ENCODE assay signal across 14 cellular contexts in the genomic region with DNA sequence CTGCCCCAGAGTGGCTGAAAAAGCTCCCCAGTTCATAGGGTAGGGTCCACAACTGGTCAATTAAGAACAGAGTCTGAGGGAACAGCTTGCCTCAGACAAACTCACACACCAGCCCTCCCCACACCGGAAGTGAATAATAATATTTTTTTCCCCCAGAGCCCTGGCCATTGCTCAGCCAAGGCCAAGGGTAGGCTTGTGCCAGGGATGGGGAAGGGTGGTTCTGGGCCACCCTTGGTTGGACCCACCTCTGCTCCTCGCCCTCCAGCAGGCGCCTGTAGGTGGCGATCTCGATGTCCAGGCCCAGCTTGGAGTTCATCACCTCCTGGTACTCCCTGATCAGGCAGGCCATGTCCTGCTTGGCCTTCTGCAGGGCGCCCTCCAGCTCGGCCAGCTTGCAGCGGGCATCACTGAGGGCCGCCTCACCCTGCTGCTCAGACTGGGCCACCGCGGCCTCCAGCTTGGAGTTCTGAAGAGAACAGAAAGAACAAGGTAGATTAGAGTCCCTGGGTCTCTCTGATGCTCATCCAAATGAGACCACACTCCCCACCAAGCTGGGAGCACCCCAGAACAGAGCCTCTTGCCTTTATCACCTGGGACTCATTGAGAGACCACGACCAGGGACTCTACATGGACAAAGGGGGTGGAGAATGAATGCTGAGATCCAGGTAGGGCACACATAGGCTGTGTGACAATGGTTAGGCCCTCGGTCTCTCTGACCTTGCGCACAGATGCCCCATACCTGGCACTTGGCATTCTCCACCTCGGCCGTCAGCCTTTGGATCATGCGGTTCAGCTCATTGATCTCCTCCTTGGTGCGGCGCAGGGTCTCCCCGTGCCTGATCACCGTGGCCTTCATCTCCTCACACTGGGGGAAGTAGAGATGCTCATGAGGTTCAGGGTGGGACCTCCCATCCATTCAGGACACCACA. TPM values are rescaled to one million over a fixed set of nuclear protein-coding genes. Genes with fewer than 3 reads are reported as not detected.
A peak's percentile ranks its signal among the peaks of the same experiment; 100 is the strongest.
DNase-seq lines count a peak whose midpoint lies in the region; ATAC-seq, FAIRE-seq and TF ChIP-seq lines count a peak whose summit lies in the region.
"Not testable (repeated sequence)": the region's sequence is repeated elsewhere in the genome, so short reads cannot be mapped to it uniquely, and the experiment has no call there.
"Had no signal": no experiment of that assay in that cellular context is flagged by ENCODE, and none has a peak within 500 bp of the region (broad histone marks: within the 10 kb centered on the region; RNA-seq: fewer than 3 reads in every experiment).

No MANE protein-coding gene starts in this region.

- H3K27ac Mint-ChIP-seq in chondrocyte (ENCODE audit: unreplicated experiment): not testable (repeated sequence)

- dilution Hi-C loops in keratinocyte (cut with MboI; ENCODE audit: extremely low pct_ligation_motif_present, low sequenced_read_pairs): not testable (repeated sequence)

- peak; percentile 29 for DNase-seq in ELR (ENCODE audit: low read depth)
- DNase-seq in chondrocyte (ENCODE audit: low spot score); keratinocyte (ENCODE audit: low read depth, low spot score); upper lobe of right lung: not testable (repeated sequence)

- ATAC-seq in upper lobe of right lung: not testable (repeated sequence)

- H2AFZ ChIP-seq in KMS-11 (ENCODE audit: low read depth); keratinocyte (ENCODE audit: control insufficient read depth, low read length): not testable (repeated sequence)

- TF ChIP-seq CTCF in KMS-11 (conservative IDR thresholded peaks at IDR 0.05; ENCODE audit: low read depth, low read length) (0 out of 2 replicates have a peak, but pooled peaks have one; percentile 30), VCaP (conservative IDR thresholded peaks at IDR 0.05) (peak; percentile 15; the same call in 1 of the 2 replicates), chondrocyte (IDR thresholded peaks at IDR 0.05) (peak; percentile 42), keratinocyte (optimal IDR thresholded peaks at IDR 0.05 in 1 of 3, IDR thresholded peaks at IDR 0.05 in 1 of 3, conservative IDR thresholded peaks at IDR 0.05 in 1 of 3; ENCODE audit: extremely low read depth in 1 of 3, insufficient read depth in 2 of 3, low read length in 3 of 3) (peak in 2 of 3 experiments; percentile 9 to 21), upper lobe of right lung (IDR thresholded peaks at IDR 0.05) (peak; percentile 17)

- not testable (repeated sequence) for H4K20me1 ChIP-seq in KMS-11 (ENCODE audit: insufficient read depth); keratinocyte (ENCODE audit: control insufficient read depth, extremely low read depth, insufficient read depth, low read length)

- not testable (repeated sequence) for H3K27me3 Mint-ChIP-seq in chondrocyte (ENCODE audit: low read depth)

- H3K27ac ChIP-seq in KMS-11; VCaP; keratinocyte (ENCODE audit: control insufficient read depth, insufficient read depth, low read length); upper lobe of right lung: not testable (repeated sequence)

- not testable (repeated sequence) for H3K79me2 ChIP-seq in KMS-11 (ENCODE audit: insufficient read depth, low read depth); keratinocyte (ENCODE audit: control insufficient read depth, insufficient read depth, low read length)

- not testable (repeated sequence) for FAIRE-seq in keratinocyte (lab: Jason Lieb, UNC)

- not testable (repeated sequence) for H3K36me3 Mint-ChIP-seq in chondrocyte (ENCODE audit: low read depth)

- not testable (repeated sequence) for H3K9me1 ChIP-seq in keratinocyte (ENCODE audit: control insufficient read depth, extremely low read depth, insufficient read depth, low read length)

- H3K9me3 Mint-ChIP-seq in chondrocyte (ENCODE audit: low read depth): not testable (repeated sequence)

- not testable (repeated sequence) for H3K4me3 ChIP-seq in KMS-11 (IDR thresholded peaks at IDR 0.05; ENCODE audit: insufficient read depth, low read depth, low read length); keratinocyte (ENCODE audit: control insufficient read depth in 2 of 3, extremely low read depth in 1 of 3, insufficient read depth in 2 of 3, low read depth in 1 of 3, low read length in 3 of 3); upper lobe of right lung

- H3K36me3 ChIP-seq in KMS-11 (ENCODE audit: insufficient read depth); keratinocyte (ENCODE audit: control insufficient read depth in 2 of 2, extremely low read depth in 1 of 2, insufficient read depth in 2 of 2, low read length in 2 of 2); upper lobe of right lung: not testable (repeated sequence)

- H3K9me3 ChIP-seq in keratinocyte (ENCODE audit: control insufficient read depth, low read depth, low read length); upper lobe of right lung: not testable (repeated sequence)

- 0 out of 2 replicates have a peak overlapping the region, but pooled peaks have one; percentile 48 for H3K4me2 ChIP-seq in KMS-11
- H3K4me2 ChIP-seq in keratinocyte (ENCODE audit: control insufficient read depth, extremely low read depth, insufficient read depth, low read depth, low read length): not testable (repeated sequence)

- not testable (repeated sequence) for H3K4me3 Mint-ChIP-seq in chondrocyte (ENCODE audit: unreplicated experiment)

- not testable (repeated sequence) for H3K27me3 ChIP-seq in KMS-11 (ENCODE audit: insufficient read depth, low read depth); keratinocyte (ENCODE audit: control insufficient read depth, extremely low read depth, insufficient read depth, low read length); upper lobe of right lung

- not testable (repeated sequence) for H3K9ac ChIP-seq in KMS-11; keratinocyte (ENCODE audit: control insufficient read depth, extremely low read depth, insufficient read depth, low read length)

- peaks cover 34% of the 10 kb centered on the region for H3K4me1 ChIP-seq in KMS-11 (ENCODE audit: low read depth, poor library complexity, severe bottlenecking)
- peaks cover 20% of the 10 kb centered on the region for H3K4me1 ChIP-seq in keratinocyte (ENCODE audit: control insufficient read depth, extremely low read depth, insufficient read depth, low read length)
- not testable (repeated sequence) for H3K4me1 ChIP-seq in upper lobe of right lung

- intact Hi-C loops in upper lobe of right lung (cut with DNase I): not testable (repeated sequence)

- H3K4me1 Mint-ChIP-seq in chondrocyte (ENCODE audit: low read depth): not testable (repeated sequence)

RNA-seq across cellular contexts. Expression of a gene that starts 4.2 kb away (rescaled TPM):
- total RNA-seq in chondrocyte (1.1 to 2.2 TPM (median 1.3 TPM) in 3 replicates), upper lobe of right lung (not detected)
- 0.03 to 0.15 TPM in 2 of 3 replicates, not detected in the other for polyA plus RNA-seq in keratinocyte
- polyA plus RNA-seq in keratinocyte (2011; ENCODE audit: low read depth): 0.96 TPM
- 0.04 and 0.05 TPM in 2 replicates for polyA plus RNA-seq in keratinocyte (2011; cell fraction: cytosol; rRNA removed)
- polyA plus RNA-seq in keratinocyte (2011; cell fraction: nucleus; rRNA removed): 0.09 TPM in 1 of 2 replicates, not detected in the other
- 0.09 and 0.95 TPM in 2 replicates for polyA plus RNA-seq in keratinocyte (2012; ENCODE audit: low replicate concordance)
- polyA minus RNA-seq in keratinocyte: 0.20 TPM in 1 of 3 replicates, not detected in the others
- not detected for polyA minus RNA-seq in keratinocyte (2011; cell fraction: cytosol; rRNA and poly(A)+ RNA removed)
- polyA minus RNA-seq in keratinocyte (2011; cell fraction: nucleus; rRNA and poly(A)+ RNA removed): not detected in 2 replicates
- total RNA-seq: activated T-helper 2 cell treated with anti-CD3 and anti-CD28 coated beads, Interferon-gamma antibody, Interleukin-2, Interleukin-4, amounts not matched to agents 10 μg/mL and 5 μg/mL and 100 μg/mL, durations not matched to agents 14 hours and 24 hours and 36 hours; body of pancreas; CD8-positive, alpha-beta memory T cell; heart left ventricle; left ventricle myocardium inferior; mononuclear cell; psoas muscle had no signal
- polyA plus RNA-seq: CD8-positive, alpha-beta memory T cell; heart left ventricle had no signal

RNA-seq across cellular contexts. Expression of a gene that starts 12.7 kb away (rescaled TPM):
- total RNA-seq in chondrocyte (0.44 to 0.92 TPM (median 0.67 TPM) in 3 replicates), upper lobe of right lung (1.1 TPM)
- polyA plus RNA-seq in keratinocyte: 0.03 TPM in 1 of 3 replicates, not detected in the others
- not detected for polyA plus RNA-seq in keratinocyte (2011; ENCODE audit: low read depth)
- polyA plus RNA-seq in keratinocyte (2011; cell fraction: cytosol; rRNA removed): not detected in 2 replicates
- polyA plus RNA-seq in keratinocyte (2011; cell fraction: nucleus; rRNA removed): not detected in 2 replicates
- polyA plus RNA-seq in keratinocyte (2012; ENCODE audit: low replicate concordance): 0.20 TPM in 1 of 2 replicates, not detected in the other
- not detected in 3 replicates for polyA minus RNA-seq in keratinocyte
- polyA minus RNA-seq in keratinocyte (2011; cell fraction: cytosol; rRNA and poly(A)+ RNA removed): not detected
- not detected in 2 replicates for polyA minus RNA-seq in keratinocyte (2011; cell fraction: nucleus; rRNA and poly(A)+ RNA removed)
- total RNA-seq: heart left ventricle, left ventricle myocardium inferior had no signal
- polyA plus RNA-seq: CD8-positive, alpha-beta memory T cell; heart left ventricle had no signal

RNA-seq across cellular contexts. Expression of a gene that starts 34.1 kb away (rescaled TPM):
- not detected in 3 replicates for total RNA-seq in chondrocyte
- polyA plus RNA-seq in keratinocyte: not detected in 3 replicates
- polyA plus RNA-seq in keratinocyte (2011; ENCODE audit: low read depth): not detected
- polyA plus RNA-seq in keratinocyte (2011; cell fraction: cytosol; rRNA removed): not detected in 2 replicates
- not detected in 2 replicates for polyA plus RNA-seq in keratinocyte (2011; cell fraction: nucleus; rRNA removed)
- not detected in 2 replicates for polyA plus RNA-seq in keratinocyte (2012; ENCODE audit: low replicate concordance)
- polyA minus RNA-seq in keratinocyte: not detected in 3 replicates
- polyA minus RNA-seq in keratinocyte (2011; cell fraction: cytosol; rRNA and poly(A)+ RNA removed): not detected
- not detected in 2 replicates for polyA minus RNA-seq in keratinocyte (2011; cell fraction: nucleus; rRNA and poly(A)+ RNA removed)
- not detected for total RNA-seq in upper lobe of right lung
- total RNA-seq: activated T-helper 2 cell treated with anti-CD3 and anti-CD28 coated beads, Interferon-gamma antibody, Interleukin-2, Interleukin-4, amounts not matched to agents 10 μg/mL and 5 μg/mL and 100 μg/mL, durations not matched to agents 14 hours and 24 hours and 36 hours; body of pancreas; CD8-positive, alpha-beta memory T cell; heart left ventricle; left ventricle myocardium inferior; mononuclear cell; psoas muscle; thoracic aorta had no signal
- polyA plus RNA-seq: CD8-positive, alpha-beta memory T cell; heart left ventricle; psoas muscle had no signal

RNA-seq across cellular contexts. Expression of a gene that starts 54.1 kb away (rescaled TPM):
- total RNA-seq in chondrocyte (187 to 277 TPM (median 266 TPM) in 3 replicates), upper lobe of right lung (664 TPM)
- polyA plus RNA-seq in keratinocyte: 112 to 224 TPM (median 117 TPM) in 3 replicates
- 24.1 TPM for polyA plus RNA-seq in keratinocyte (2011; ENCODE audit: low read depth)
- 212 and 224 TPM in 2 replicates for polyA plus RNA-seq in keratinocyte (2011; cell fraction: cytosol; rRNA removed)
- 226 and 228 TPM in 2 replicates for polyA plus RNA-seq in keratinocyte (2011; cell fraction: nucleus; rRNA removed)
- polyA plus RNA-seq in keratinocyte (2012; ENCODE audit: low replicate concordance): 12.2 and 287 TPM in 2 replicates
- 128 to 386 TPM (median 130 TPM) in 3 replicates for polyA minus RNA-seq in keratinocyte
- polyA minus RNA-seq in keratinocyte (2011; cell fraction: cytosol; rRNA and poly(A)+ RNA removed): 274 TPM
- polyA minus RNA-seq in keratinocyte (2011; cell fraction: nucleus; rRNA and poly(A)+ RNA removed): 101 and 129 TPM in 2 replicates
- total RNA-seq: left ventricle myocardium inferior, mononuclear cell had no signal
- polyA plus RNA-seq: CD8-positive, alpha-beta memory T cell had no signal
